Comparison of ENCODE assay signal across 12 cellular contexts in the genomic region with DNA sequence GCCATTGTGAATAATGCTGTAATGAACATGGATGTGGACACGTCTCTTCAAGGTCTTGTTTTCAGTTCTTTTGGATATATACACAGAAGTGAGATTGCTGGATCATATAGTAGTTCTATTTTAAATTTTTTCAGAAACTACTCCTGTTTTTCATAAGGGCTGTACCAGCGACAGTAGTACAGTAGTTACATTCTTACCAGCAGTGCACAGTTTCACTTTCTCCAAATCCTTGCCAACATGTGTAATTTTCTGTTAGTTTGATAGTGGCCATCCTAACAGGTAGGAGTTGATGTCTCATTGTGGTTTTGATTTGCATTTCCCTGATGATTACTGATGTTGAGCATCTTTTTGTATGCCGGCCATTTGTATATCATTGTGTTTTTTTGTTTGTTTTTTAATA.
DNase-seq lines count a peak whose midpoint lies in the region; ATAC-seq lines count a peak whose summit lies in the region.
"Had no signal": no experiment of that assay in that cellular context is flagged by ENCODE, and none has a peak within 500 bp of the region (broad histone marks: within the 10 kb centered on the region; RNA-seq: fewer than 3 reads in every experiment).

No MANE protein-coding gene starts in this region.

- no peak for DNase-seq in activated CD4-positive, alpha-beta T cell treated with anti-CD3 and anti-CD28 coated beads for 36 hours
- no peak for DNase-seq in activated CD4-positive, alpha-beta T cell treated with anti-CD3 and anti-CD28 coated beads, Interleukin-2, amount 50 U/mL, for 1 hour
- DNase-seq in memory B cell (ENCODE audit: low spot score in 2 of 2), result no peak
- DNase-seq in LoVo (ENCODE audit: low spot score), result no peak
- no peak for DNase-seq in activated CD4-positive, alpha-beta T cell treated with anti-CD3 and anti-CD28 coated beads, Interleukin-2, amount 10 ng/mL, durations not matched to agents 7 days and 5 days
- DNase-seq in activated CD4-positive, alpha-beta T cell treated with anti-CD3 and anti-CD28 coated beads for 1 hour, result no peak
- DNase-seq: HFFc6, NCI-H524, SIG-M5, sigmoid colon had no signal

- POLR2A ChIA-PET in activated CD4-positive, alpha-beta T cell treated with anti-CD3 and anti-CD28 coated beads for 36 hours (lab: Charles Lee), result no interaction called here
- POLR2A ChIA-PET in activated CD4-positive, alpha-beta T cell treated with anti-CD3 and anti-CD28 coated beads, Interleukin-2, amount 10 ng/mL, durations not matched to agents 7 days and 5 days (lab: Charles Lee), result no interaction called here

- CTCF ChIA-PET in activated CD4-positive, alpha-beta T cell treated with anti-CD3 and anti-CD28 coated beads for 36 hours (lab: Charles Lee), result no interaction called here
- CTCF ChIA-PET in activated CD4-positive, alpha-beta T cell treated with anti-CD3 and anti-CD28 coated beads, Interleukin-2, amount 10 ng/mL, durations not matched to agents 7 days and 5 days (lab: Charles Lee), result no interaction called here

- H3K9me3 Mint-ChIP-seq in activated CD4-positive, alpha-beta T cell treated with anti-CD3 and anti-CD28 coated beads for 36 hours (ENCODE audit: low read depth), result peaks cover 2% of the 10 kb centered on the region
- no peaks in the 10 kb centered on the region for H3K9me3 Mint-ChIP-seq in memory B cell
- peaks cover 12% of the 10 kb centered on the region for H3K9me3 Mint-ChIP-seq in activated CD4-positive, alpha-beta T cell treated with anti-CD3 and anti-CD28 coated beads, Interleukin-2, amount 10 ng/mL, durations not matched to agents 7 days and 5 days
- H3K9me3 Mint-ChIP-seq: HFFc6 had no signal

- no peak overlapping the region for H3K4me3 Mint-ChIP-seq in activated CD4-positive, alpha-beta T cell treated with anti-CD3 and anti-CD28 coated beads for 36 hours
- no peak overlapping the region for H3K4me3 Mint-ChIP-seq in memory B cell
- no peak overlapping the region for H3K4me3 Mint-ChIP-seq in activated CD4-positive, alpha-beta T cell treated with anti-CD3 and anti-CD28 coated beads, Interleukin-2, amount 10 ng/mL, durations not matched to agents 7 days and 5 days
- H3K4me3 Mint-ChIP-seq: HFFc6 had no signal

- peak; percentile 73 for ATAC-seq in activated CD4-positive, alpha-beta T cell treated with anti-CD3 and anti-CD28 coated beads for 36 hours
- ATAC-seq in GM21528 (IDR thresholded peaks at IDR 0.05; ENCODE audit: low FRiP score, unreplicated experiment), result peak; percentile 71
- peak; percentile 77 for ATAC-seq in HG03135 (IDR thresholded peaks at IDR 0.05; ENCODE audit: unreplicated experiment)
- ATAC-seq in memory B cell (ENCODE audit: low read depth), result peak; percentile 34

- H3K27ac Mint-ChIP-seq in activated CD4-positive, alpha-beta T cell treated with anti-CD3 and anti-CD28 coated beads for 36 hours, result peak overlapping the region; percentile 14
- H3K27ac Mint-ChIP-seq in memory B cell, result no peak overlapping the region
- no peak overlapping the region for H3K27ac Mint-ChIP-seq in activated CD4-positive, alpha-beta T cell treated with anti-CD3 and anti-CD28 coated beads, Interleukin-2, amount 10 ng/mL, durations not matched to agents 7 days and 5 days
- H3K27ac Mint-ChIP-seq: HFFc6 had no signal

- no peaks in the 10 kb centered on the region for H3K27me3 Mint-ChIP-seq in activated CD4-positive, alpha-beta T cell treated with anti-CD3 and anti-CD28 coated beads for 36 hours
- H3K27me3 Mint-ChIP-seq in memory B cell, result no peaks in the 10 kb centered on the region
- no peaks in the 10 kb centered on the region for H3K27me3 Mint-ChIP-seq in activated CD4-positive, alpha-beta T cell treated with anti-CD3 and anti-CD28 coated beads, Interleukin-2, amount 10 ng/mL, durations not matched to agents 7 days and 5 days

- intact Hi-C loops in activated CD4-positive, alpha-beta T cell treated with anti-CD3 and anti-CD28 coated beads for 36 hours (cut with DNase I, micrococcal nuclease), result no loop called here

- H3K4me1 Mint-ChIP-seq in activated CD4-positive, alpha-beta T cell treated with anti-CD3 and anti-CD28 coated beads for 36 hours, result peaks cover 59% of the 10 kb centered on the region
- peaks cover 45% of the 10 kb centered on the region for H3K4me1 Mint-ChIP-seq in memory B cell
- H3K4me1 Mint-ChIP-seq in activated CD4-positive, alpha-beta T cell treated with anti-CD3 and anti-CD28 coated beads, Interleukin-2, amount 10 ng/mL, durations not matched to agents 7 days and 5 days, result peaks cover 30% of the 10 kb centered on the region

- peaks cover 30% of the 10 kb centered on the region for H3K36me3 Mint-ChIP-seq in activated CD4-positive, alpha-beta T cell treated with anti-CD3 and anti-CD28 coated beads for 36 hours (ENCODE audit: low read depth)
- peaks cover 20% of the 10 kb centered on the region for H3K36me3 Mint-ChIP-seq in memory B cell
- peaks cover 33% of the 10 kb centered on the region for H3K36me3 Mint-ChIP-seq in activated CD4-positive, alpha-beta T cell treated with anti-CD3 and anti-CD28 coated beads, Interleukin-2, amount 10 ng/mL, durations not matched to agents 7 days and 5 days (ENCODE audit: low read depth)
